ENCODE assay signal across 8 cellular contexts in genomic region chr1:155091071-155092051, GRCh38. TPM values are rescaled to one million over a fixed set of nuclear protein-coding genes. Genes with fewer than 3 reads are reported as not detected.
DNase-seq lines count a peak whose midpoint lies in the region; TF ChIP-seq lines count a peak whose summit lies in the region.

No MANE protein-coding gene starts in this region.

- peaks cover 8% of the 10 kb centered on the region for H3F3A ChIP-seq in neural progenitor cell (ENCODE audit: low read depth)

- no peaks in the 10 kb centered on the region for H3K36me3 Mint-ChIP-seq in activated T-helper 1 cell treated with anti-CD3 and anti-CD28 coated beads, Interleukin-12 subunit alpha, Interleukin-12 subunit beta, Interleukin-2, Interleukin-4 antibody, amounts not matched to agents 30 ng/mL and 10 ng/mL and 1 ng/mL, durations not matched to agents 14 hours and 24 hours and 36 hours (ENCODE audit: low read depth)
- no peaks in the 10 kb centered on the region for H3K36me3 Mint-ChIP-seq in neural progenitor cell

- intact Hi-C loops in activated T-helper 1 cell treated with anti-CD3 and anti-CD28 coated beads, Interleukin-12 subunit alpha, Interleukin-12 subunit beta, Interleukin-2, Interleukin-4 antibody, amounts not matched to agents 30 ng/mL and 10 ng/mL and 1 ng/mL, durations not matched to agents 14 hours and 24 hours and 36 hours (cut with micrococcal nuclease): loop anchor here (1.0 to 5.0 kb wide), 5 partner anchors 7 to 82 kb away; partner anchors contain the start of genes EFNA1, KRTCAP2, SLC50A1 and TRIM46

- peaks cover under 1% of the 10 kb centered on the region; the same call in 1 of the 2 replicates for H3K27me3 ChIP-seq in KMS-11 (ENCODE audit: insufficient read depth, low read depth)
- peaks cover 26% of the 10 kb centered on the region for H3K27me3 ChIP-seq in neural progenitor cell
- H3K27me3 ChIP-seq in stomach smooth muscle (ENCODE audit: control insufficient read depth in 1 of 2, insufficient read depth in 2 of 2, low read length in 2 of 2): no peaks in the 10 kb centered on the region

- peak overlapping the region; percentile 47 for H3K4me2 ChIP-seq in KMS-11
- H3K4me2 ChIP-seq in neural progenitor cell: peak overlapping the region; percentile 23

- H3K9me3 Mint-ChIP-seq in activated T-helper 1 cell treated with anti-CD3 and anti-CD28 coated beads, Interleukin-12 subunit alpha, Interleukin-12 subunit beta, Interleukin-2, Interleukin-4 antibody, amounts not matched to agents 30 ng/mL and 10 ng/mL and 1 ng/mL, durations not matched to agents 14 hours and 24 hours and 36 hours: no peaks in the 10 kb centered on the region
- H3K9me3 Mint-ChIP-seq in neural progenitor cell: no peaks in the 10 kb centered on the region

- H4K20me1 ChIP-seq in KMS-11 (ENCODE audit: insufficient read depth) (no peaks in the 10 kb centered on the region), neural progenitor cell (ENCODE audit: low read depth) (peaks cover 6% of the 10 kb centered on the region)

- TF ChIP-seq CTCF in KMS-11 (conservative IDR thresholded peaks at IDR 0.05; ENCODE audit: low read depth, low read length): peak; percentile 100
- TF ChIP-seq CTCF in fibroblast of pulmonary artery (IDR thresholded peaks at IDR 0.05; ENCODE audit: low read length, missing control alignments): peak; percentile 91
- peak; percentile 98 for TF ChIP-seq CTCF in neural progenitor cell (IDR thresholded peaks at IDR 0.05)

- peaks cover 7% of the 10 kb centered on the region for H3K4me1 Mint-ChIP-seq in activated T-helper 1 cell treated with anti-CD3 and anti-CD28 coated beads, Interleukin-12 subunit alpha, Interleukin-12 subunit beta, Interleukin-2, Interleukin-4 antibody, amounts not matched to agents 30 ng/mL and 10 ng/mL and 1 ng/mL, durations not matched to agents 14 hours and 24 hours and 36 hours (ENCODE audit: low read depth)
- peaks cover 31% of the 10 kb centered on the region for H3K4me1 Mint-ChIP-seq in neural progenitor cell

- H3K27me3 Mint-ChIP-seq in activated T-helper 1 cell treated with anti-CD3 and anti-CD28 coated beads, Interleukin-12 subunit alpha, Interleukin-12 subunit beta, Interleukin-2, Interleukin-4 antibody, amounts not matched to agents 30 ng/mL and 10 ng/mL and 1 ng/mL, durations not matched to agents 14 hours and 24 hours and 36 hours (ENCODE audit: insufficient read depth): peaks cover 20% of the 10 kb centered on the region
- peaks cover 16% of the 10 kb centered on the region for H3K27me3 Mint-ChIP-seq in neural progenitor cell (ENCODE audit: insufficient read depth, low read depth)

- H3K36me3 ChIP-seq in KMS-11 (ENCODE audit: insufficient read depth) (no peaks in the 10 kb centered on the region), neural progenitor cell (no peaks in the 10 kb centered on the region), stomach smooth muscle (ENCODE audit: control insufficient read depth in 2 of 2, insufficient read depth in 2 of 2, low read length in 2 of 2) (no peaks in the 10 kb centered on the region)

- H3K9me3 ChIP-seq in neural progenitor cell (ENCODE audit: low read depth) (no peaks in the 10 kb centered on the region), stomach smooth muscle (ENCODE audit: control insufficient read depth in 2 of 2, low read length in 2 of 2) (no peaks in the 10 kb centered on the region)

- no peak overlapping the region for H3K4me3 Mint-ChIP-seq in activated T-helper 1 cell treated with anti-CD3 and anti-CD28 coated beads, Interleukin-12 subunit alpha, Interleukin-12 subunit beta, Interleukin-2, Interleukin-4 antibody, amounts not matched to agents 30 ng/mL and 10 ng/mL and 1 ng/mL, durations not matched to agents 14 hours and 24 hours and 36 hours
- peak overlapping the region; percentile 22 for H3K4me3 Mint-ChIP-seq in neural progenitor cell

- H3K27ac ChIP-seq in KMS-11 (no peak overlapping the region), neural progenitor cell (no peak overlapping the region), stomach smooth muscle (ENCODE audit: low read length) (no peak overlapping the region)

- DNase-seq in DMS 273 treated with DMSO at 0.1 percent for 48 hours (lab: John Stamatoyannopoulos, UW) (peak; percentile 30), RKO (ENCODE audit: low spot score) (peak; percentile 69), fibroblast of pulmonary artery (ENCODE audit: low read depth) (peak; percentile 76), neural progenitor cell (ENCODE audit: low spot score) (peak; percentile 91), GM19240 (ENCODE audit: insufficient read length, low spot score) (no peak)
- peak; percentile 69 for DNase-seq in activated T-helper 1 cell treated with anti-CD3 and anti-CD28 coated beads, Interleukin-12 subunit alpha, Interleukin-12 subunit beta, Interleukin-2, Interleukin-4 antibody, amounts not matched to agents 30 ng/mL and 10 ng/mL and 1 ng/mL, durations not matched to agents 14 hours and 24 hours and 36 hours (ENCODE audit: low spot score)

- H3K4me1 ChIP-seq in KMS-11 (ENCODE audit: low read depth, poor library complexity, severe bottlenecking): peaks cover 34% of the 10 kb centered on the region
- H3K4me1 ChIP-seq in neural progenitor cell: peaks cover 10% of the 10 kb centered on the region
- H3K4me1 ChIP-seq in stomach smooth muscle (ENCODE audit: control insufficient read depth, insufficient read depth, low read length): peaks cover 26% of the 10 kb centered on the region

- H3K4me3 ChIP-seq in KMS-11 (IDR thresholded peaks at IDR 0.05; ENCODE audit: insufficient read depth, low read depth, low read length) (peak overlapping the region; percentile 77), fibroblast of pulmonary artery (replicated peaks; ENCODE audit: low read depth, low read length) (no peak overlapping the region), neural progenitor cell (no peak overlapping the region), stomach smooth muscle (ENCODE audit: low read length in 2 of 2) (peak overlapping the region; percentile 35 to 40)

- H2AFZ ChIP-seq in KMS-11 (ENCODE audit: low read depth) (peak overlapping the region; percentile 84), neural progenitor cell (replicated peaks) (peak overlapping the region; percentile 26)

- no peak overlapping the region for H3K27ac Mint-ChIP-seq in activated T-helper 1 cell treated with anti-CD3 and anti-CD28 coated beads, Interleukin-12 subunit alpha, Interleukin-12 subunit beta, Interleukin-2, Interleukin-4 antibody, amounts not matched to agents 30 ng/mL and 10 ng/mL and 1 ng/mL, durations not matched to agents 14 hours and 24 hours and 36 hours
- no peak overlapping the region for H3K27ac Mint-ChIP-seq in neural progenitor cell

- peak overlapping the region; percentile 3; the same call in 1 of the 2 replicates for H3K9ac ChIP-seq in KMS-11
- H3K9ac ChIP-seq in neural progenitor cell: no peak overlapping the region
- peak overlapping the region; percentile 29 to 59 for H3K9ac ChIP-seq in stomach smooth muscle (ENCODE audit: low read length in 2 of 2)

- H3K79me2 ChIP-seq in KMS-11 (ENCODE audit: insufficient read depth, low read depth) (no peaks in the 10 kb centered on the region), neural progenitor cell (ENCODE audit: low read depth) (no peaks in the 10 kb centered on the region)

RNA-seq across cellular contexts. Expression of gene EFNA3, which starts 12.7 kb away (rescaled TPM):
- total RNA-seq in activated T-helper 1 cell treated with anti-CD3 and anti-CD28 coated beads, Interleukin-12 subunit alpha, Interleukin-12 subunit beta, Interleukin-2, Interleukin-4 antibody, amounts not matched to agents 30 ng/mL and 10 ng/mL and 1 ng/mL, durations not matched to agents 14 hours and 24 hours and 36 hours: 2.8 and 3.0 TPM in 2 replicates
- total RNA-seq in neural progenitor cell (ENCODE audit: low replicate concordance): 4.0 and 9.6 TPM in 2 replicates

RNA-seq across cellular contexts. Expression of gene EFNA4, which starts 27.8 kb away (rescaled TPM):
- total RNA-seq in activated T-helper 1 cell treated with anti-CD3 and anti-CD28 coated beads, Interleukin-12 subunit alpha, Interleukin-12 subunit beta, Interleukin-2, Interleukin-4 antibody, amounts not matched to agents 30 ng/mL and 10 ng/mL and 1 ng/mL, durations not matched to agents 14 hours and 24 hours and 36 hours: 5.7 and 6.8 TPM in 2 replicates
- 10.7 and 18.4 TPM in 2 replicates for total RNA-seq in neural progenitor cell (ENCODE audit: low replicate concordance)

RNA-seq across cellular contexts. Expression of gene EFNA1, which starts 36.3 kb away (rescaled TPM):
- not detected in 2 replicates for total RNA-seq in activated T-helper 1 cell treated with anti-CD3 and anti-CD28 coated beads, Interleukin-12 subunit alpha, Interleukin-12 subunit beta, Interleukin-2, Interleukin-4 antibody, amounts not matched to agents 30 ng/mL and 10 ng/mL and 1 ng/mL, durations not matched to agents 14 hours and 24 hours and 36 hours
- 0.34 and 0.65 TPM in 2 replicates for total RNA-seq in neural progenitor cell (ENCODE audit: low replicate concordance)

RNA-seq across cellular contexts. Expression of gene ADAM15, which starts 40.2 kb away (rescaled TPM):
- total RNA-seq in activated T-helper 1 cell treated with anti-CD3 and anti-CD28 coated beads, Interleukin-12 subunit alpha, Interleukin-12 subunit beta, Interleukin-2, Interleukin-4 antibody, amounts not matched to agents 30 ng/mL and 10 ng/mL and 1 ng/mL, durations not matched to agents 14 hours and 24 hours and 36 hours: 82.9 and 86.8 TPM in 2 replicates
- total RNA-seq in neural progenitor cell (ENCODE audit: low replicate concordance): 15.7 and 44.9 TPM in 2 replicates

RNA-seq across cellular contexts. Expression of gene SLC50A1, which starts 44.3 kb away (rescaled TPM):
- total RNA-seq in activated T-helper 1 cell treated with anti-CD3 and anti-CD28 coated beads, Interleukin-12 subunit alpha, Interleukin-12 subunit beta, Interleukin-2, Interleukin-4 antibody, amounts not matched to agents 30 ng/mL and 10 ng/mL and 1 ng/mL, durations not matched to agents 14 hours and 24 hours and 36 hours: 45.7 and 47.7 TPM in 2 replicates
- total RNA-seq in neural progenitor cell (ENCODE audit: low replicate concordance): 14.4 and 29.0 TPM in 2 replicates

Comparison
In these comparisons a context has a peak if more than half of its experiments do, and no peak if none do; other contexts are left out.
1. H3K4me3 ChIP-seq: peak in KMS-11 (single experiment) and stomach smooth muscle (2 of 2); none in fibroblast of pulmonary artery (single experiment) and neural progenitor cell (single experiment).
2. Peak in every context shown above with its lines, with median percentiles within 50 percentile points of each other: CTCF ChIP-seq.